Comparison of ENCODE assay signal across 1 cellular context in the genomic region with DNA sequence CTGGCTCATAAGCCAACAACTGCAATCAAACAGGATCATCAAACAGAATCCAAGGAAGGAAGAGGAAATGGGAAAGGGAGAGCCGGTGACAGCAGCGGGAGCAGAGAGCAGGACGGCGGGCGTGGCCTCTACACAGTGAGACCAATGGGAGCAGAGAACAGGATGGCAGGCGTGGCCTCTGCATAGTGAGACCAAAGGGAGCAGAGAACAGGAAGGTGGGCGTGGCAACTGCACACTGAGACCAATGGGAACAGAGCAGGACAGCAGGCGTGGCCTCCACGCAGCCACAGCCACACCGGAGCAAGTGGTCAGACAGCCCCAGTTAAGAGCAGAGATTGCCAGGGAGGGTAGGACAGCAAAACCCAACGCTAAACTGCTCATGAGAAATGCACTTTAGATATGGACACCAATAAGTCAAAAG.
TF ChIP-seq lines count a peak whose summit lies in the region.

No MANE protein-coding gene starts in this region.

TF ChIP-seq in HepG2, 621 proteins besides CTCF, POLR2A, EP300 and RAD21 (continued from another document):
- TF ChIP-seq, protein P1, sequence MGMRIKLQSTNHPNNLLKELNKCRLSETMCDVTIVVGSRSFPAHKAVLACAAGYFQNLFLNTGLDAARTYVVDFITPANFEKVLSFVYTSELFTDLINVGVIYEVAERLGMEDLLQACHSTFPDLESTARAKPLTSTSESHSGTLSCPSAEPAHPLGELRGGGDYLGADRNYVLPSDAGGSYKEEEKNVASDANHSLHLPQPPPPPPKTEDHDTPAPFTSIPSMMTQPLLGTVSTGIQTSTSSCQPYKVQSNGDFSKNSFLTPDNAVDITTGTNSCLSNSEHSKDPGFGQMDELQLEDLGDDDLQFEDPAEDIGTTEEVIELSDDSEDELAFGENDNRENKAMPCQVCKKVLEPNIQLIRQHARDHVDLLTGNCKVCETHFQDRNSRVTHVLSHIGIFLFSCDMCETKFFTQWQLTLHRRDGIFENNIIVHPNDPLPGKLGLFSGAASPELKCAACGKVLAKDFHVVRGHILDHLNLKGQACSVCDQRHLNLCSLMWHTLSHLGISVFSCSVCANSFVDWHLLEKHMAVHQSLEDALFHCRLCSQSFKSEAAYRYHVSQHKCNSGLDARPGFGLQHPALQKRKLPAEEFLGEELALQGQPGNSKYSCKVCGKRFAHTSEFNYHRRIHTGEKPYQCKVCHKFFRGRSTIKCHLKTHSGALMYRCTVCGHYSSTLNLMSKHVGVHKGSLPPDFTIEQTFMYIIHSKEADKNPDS (CRISPR knock-in tag; IDR thresholded peaks at IDR 0.05) = no peak
- 0 out of 2 replicates have a peak, but pooled peaks have one; percentile 40 for TF ChIP-seq RFX5 (IDR thresholded peaks at IDR 0.05; ENCODE audit: low read depth, low read length)
- TF ChIP-seq KLF6 (CRISPR knock-in tag; IDR thresholded peaks at IDR 0.05) = no peak
- TF ChIP-seq HOXA9 (CRISPR knock-in tag; IDR thresholded peaks at IDR 0.05; ENCODE audit: borderline replicate concordance) = no peak
- TF ChIP-seq SP2 (CRISPR knock-in tag; IDR thresholded peaks at IDR 0.05) = peak; percentile 67
- peak; percentile 32; the same call in 1 of the 2 replicates for TF ChIP-seq SALL1 (CRISPR knock-in tag; IDR thresholded peaks at IDR 0.05)
- no peak for TF ChIP-seq ZNF382 (CRISPR knock-in tag; IDR thresholded peaks at IDR 0.05; ENCODE audit: borderline replicate concordance)
- TF ChIP-seq, protein P2, sequence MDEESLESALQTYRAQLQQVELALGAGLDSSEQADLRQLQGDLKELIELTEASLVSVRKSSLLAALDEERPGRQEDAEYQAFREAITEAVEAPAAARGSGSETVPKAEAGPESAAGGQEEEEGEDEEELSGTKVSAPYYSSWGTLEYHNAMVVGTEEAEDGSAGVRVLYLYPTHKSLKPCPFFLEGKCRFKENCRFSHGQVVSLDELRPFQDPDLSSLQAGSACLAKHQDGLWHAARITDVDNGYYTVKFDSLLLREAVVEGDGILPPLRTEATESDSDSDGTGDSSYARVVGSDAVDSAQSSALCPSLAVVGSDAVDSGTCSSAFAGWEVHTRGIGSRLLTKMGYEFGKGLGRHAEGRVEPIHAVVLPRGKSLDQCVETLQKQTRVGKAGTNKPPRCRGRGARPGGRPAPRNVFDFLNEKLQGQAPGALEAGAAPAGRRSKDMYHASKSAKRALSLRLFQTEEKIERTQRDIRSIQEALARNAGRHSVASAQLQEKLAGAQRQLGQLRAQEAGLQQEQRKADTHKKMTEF (CRISPR knock-in tag; IDR thresholded peaks at IDR 0.05) = 0 out of 2 replicates have a peak, but pooled peaks have one; percentile 11
- no peak for TF ChIP-seq ZFP62 (CRISPR knock-in tag; IDR thresholded peaks at IDR 0.05)
- no peak for TF ChIP-seq BORCS8-MEF2B (CRISPR knock-in tag; IDR thresholded peaks at IDR 0.05)
- TF ChIP-seq, protein P3, sequence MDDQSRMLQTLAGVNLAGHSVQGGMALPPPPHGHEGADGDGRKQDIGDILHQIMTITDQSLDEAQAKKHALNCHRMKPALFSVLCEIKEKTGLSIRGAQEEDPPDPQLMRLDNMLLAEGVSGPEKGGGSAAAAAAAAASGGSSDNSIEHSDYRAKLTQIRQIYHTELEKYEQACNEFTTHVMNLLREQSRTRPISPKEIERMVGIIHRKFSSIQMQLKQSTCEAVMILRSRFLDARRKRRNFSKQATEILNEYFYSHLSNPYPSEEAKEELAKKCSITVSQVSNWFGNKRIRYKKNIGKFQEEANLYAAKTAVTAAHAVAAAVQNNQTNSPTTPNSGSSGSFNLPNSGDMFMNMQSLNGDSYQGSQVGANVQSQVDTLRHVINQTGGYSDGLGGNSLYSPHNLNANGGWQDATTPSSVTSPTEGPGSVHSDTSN (CRISPR knock-in tag; IDR thresholded peaks at IDR 0.05; ENCODE audit: borderline replicate concordance) = no peak
- no peak for TF ChIP-seq ZNF619 (CRISPR knock-in tag; IDR thresholded peaks at IDR 0.05)
- TF ChIP-seq, protein P4, sequence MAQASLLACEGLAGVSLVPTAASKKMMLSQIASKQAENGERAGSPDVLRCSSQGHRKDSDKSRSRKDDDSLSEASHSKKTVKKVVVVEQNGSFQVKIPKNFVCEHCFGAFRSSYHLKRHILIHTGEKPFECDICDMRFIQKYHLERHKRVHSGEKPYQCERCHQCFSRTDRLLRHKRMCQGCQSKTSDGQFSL (CRISPR knock-in tag; IDR thresholded peaks at IDR 0.05) = no peak
- peak; percentile 80 for TF ChIP-seq NFYC (CRISPR knock-in tag; IDR thresholded peaks at IDR 0.05)
- TF ChIP-seq GPN1 (CRISPR knock-in tag; IDR thresholded peaks at IDR 0.05; ENCODE audit: borderline replicate concordance) = no peak
- TF ChIP-seq SCMH1 (CRISPR knock-in tag; IDR thresholded peaks at IDR 0.05; ENCODE audit: borderline replicate concordance) = no peak
- TF ChIP-seq ZNF605 (CRISPR knock-in tag; IDR thresholded peaks at IDR 0.05) = 0 out of 2 replicates have a peak, but pooled peaks have one; percentile 32
- TF ChIP-seq ZNF3 (CRISPR knock-in tag; IDR thresholded peaks at IDR 0.05) = no peak
- TF ChIP-seq ATF7 (IDR thresholded peaks at IDR 0.05) = no peak
- TF ChIP-seq ATF7 (CRISPR knock-in tag; IDR thresholded peaks at IDR 0.05) = no peak
- TF ChIP-seq JARID2 (CRISPR knock-in tag; IDR thresholded peaks at IDR 0.05; ENCODE audit: insufficient replicate concordance) = no peak
- TF ChIP-seq MXI1 (IDR thresholded peaks at IDR 0.05; ENCODE audit: borderline replicate concordance, low read depth, low read length) = peak; percentile 79; the same call in 1 of the 3 replicates
- TF ChIP-seq KDM4B (CRISPR knock-in tag; IDR thresholded peaks at IDR 0.05) = no peak
- TF ChIP-seq NCOA2 (CRISPR knock-in tag; IDR thresholded peaks at IDR 0.05) = no peak
- peak; percentile 60; the same call in 1 of the 2 replicates for TF ChIP-seq CREB1 (IDR thresholded peaks at IDR 0.05)
- TF ChIP-seq CREB1 (CRISPR knock-in tag; IDR thresholded peaks at IDR 0.05) = no peak
- TF ChIP-seq REPIN1 (CRISPR knock-in tag; IDR thresholded peaks at IDR 0.05; ENCODE audit: borderline replicate concordance, low read depth) = peak; percentile 19; the same call in 1 of the 2 replicates
- TF ChIP-seq, protein P5, sequence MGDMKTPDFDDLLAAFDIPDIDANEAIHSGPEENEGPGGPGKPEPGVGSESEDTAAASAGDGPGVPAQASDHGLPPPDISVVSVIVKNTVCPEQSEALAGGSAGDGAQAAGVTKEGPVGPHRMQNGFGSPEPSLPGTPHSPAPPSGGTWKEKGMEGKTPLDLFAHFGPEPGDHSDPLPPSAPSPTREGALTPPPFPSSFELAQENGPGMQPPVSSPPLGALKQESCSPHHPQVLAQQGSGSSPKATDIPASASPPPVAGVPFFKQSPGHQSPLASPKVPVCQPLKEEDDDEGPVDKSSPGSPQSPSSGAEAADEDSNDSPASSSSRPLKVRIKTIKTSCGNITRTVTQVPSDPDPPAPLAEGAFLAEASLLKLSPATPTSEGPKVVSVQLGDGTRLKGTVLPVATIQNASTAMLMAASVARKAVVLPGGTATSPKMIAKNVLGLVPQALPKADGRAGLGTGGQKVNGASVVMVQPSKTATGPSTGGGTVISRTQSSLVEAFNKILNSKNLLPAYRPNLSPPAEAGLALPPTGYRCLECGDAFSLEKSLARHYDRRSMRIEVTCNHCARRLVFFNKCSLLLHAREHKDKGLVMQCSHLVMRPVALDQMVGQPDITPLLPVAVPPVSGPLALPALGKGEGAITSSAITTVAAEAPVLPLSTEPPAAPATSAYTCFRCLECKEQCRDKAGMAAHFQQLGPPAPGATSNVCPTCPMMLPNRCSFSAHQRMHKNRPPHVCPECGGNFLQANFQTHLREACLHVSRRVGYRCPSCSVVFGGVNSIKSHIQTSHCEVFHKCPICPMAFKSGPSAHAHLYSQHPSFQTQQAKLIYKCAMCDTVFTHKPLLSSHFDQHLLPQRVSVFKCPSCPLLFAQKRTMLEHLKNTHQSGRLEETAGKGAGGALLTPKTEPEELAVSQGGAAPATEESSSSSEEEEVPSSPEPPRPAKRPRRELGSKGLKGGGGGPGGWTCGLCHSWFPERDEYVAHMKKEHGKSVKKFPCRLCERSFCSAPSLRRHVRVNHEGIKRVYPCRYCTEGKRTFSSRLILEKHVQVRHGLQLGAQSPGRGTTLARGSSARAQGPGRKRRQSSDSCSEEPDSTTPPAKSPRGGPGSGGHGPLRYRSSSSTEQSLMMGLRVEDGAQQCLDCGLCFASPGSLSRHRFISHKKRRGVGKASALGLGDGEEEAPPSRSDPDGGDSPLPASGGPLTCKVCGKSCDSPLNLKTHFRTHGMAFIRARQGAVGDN (CRISPR knock-in tag; IDR thresholded peaks at IDR 0.05) = peak; percentile 50
- no peak for TF ChIP-seq PPARG (CRISPR knock-in tag; conservative IDR thresholded peaks at IDR 0.05)
- TF ChIP-seq, protein P6, sequence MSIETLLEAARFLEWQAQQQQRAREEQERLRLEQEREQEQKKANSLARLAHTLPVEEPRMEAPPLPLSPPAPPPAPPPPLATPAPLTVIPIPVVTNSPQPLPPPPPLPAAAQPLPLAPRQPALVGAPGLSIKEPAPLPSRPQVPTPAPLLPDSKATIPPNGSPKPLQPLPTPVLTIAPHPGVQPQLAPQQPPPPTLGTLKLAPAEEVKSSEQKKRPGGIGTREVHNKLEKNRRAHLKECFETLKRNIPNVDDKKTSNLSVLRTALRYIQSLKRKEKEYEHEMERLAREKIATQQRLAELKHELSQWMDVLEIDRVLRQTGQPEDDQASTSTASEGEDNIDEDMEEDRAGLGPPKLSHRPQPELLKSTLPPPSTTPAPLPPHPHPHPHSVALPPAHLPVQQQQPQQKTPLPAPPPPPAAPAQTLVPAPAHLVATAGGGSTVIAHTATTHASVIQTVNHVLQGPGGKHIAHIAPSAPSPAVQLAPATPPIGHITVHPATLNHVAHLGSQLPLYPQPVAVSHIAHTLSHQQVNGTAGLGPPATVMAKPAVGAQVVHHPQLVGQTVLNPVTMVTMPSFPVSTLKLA (IDR thresholded peaks at IDR 0.05) = peak; percentile 30; the same call in 1 of the 2 replicates
- peak; percentile 21; the same call in 1 of the 2 replicates for TF ChIP-seq KAT8 (CRISPR knock-in tag; IDR thresholded peaks at IDR 0.05)
- TF ChIP-seq FOXA3 (CRISPR knock-in tag; IDR thresholded peaks at IDR 0.05) = no peak
- TF ChIP-seq TOE1 (CRISPR knock-in tag; IDR thresholded peaks at IDR 0.05) = no peak
- no peak for TF ChIP-seq SP1 (IDR thresholded peaks at IDR 0.05)
- peak; percentile 94 for TF ChIP-seq SP1 (CRISPR knock-in tag; IDR thresholded peaks at IDR 0.05)
- TF ChIP-seq SP5 (CRISPR knock-in tag; IDR thresholded peaks at IDR 0.05; ENCODE audit: borderline replicate concordance, low read depth) = peak; percentile 38; the same call in 1 of the 2 replicates
- no peak for TF ChIP-seq ARNT (IDR thresholded peaks at IDR 0.05)
- TF ChIP-seq ELF1 (CRISPR knock-in tag; IDR thresholded peaks at IDR 0.05) = peak; percentile 29; the same call in 1 of the 2 replicates
- TF ChIP-seq, protein P7, sequence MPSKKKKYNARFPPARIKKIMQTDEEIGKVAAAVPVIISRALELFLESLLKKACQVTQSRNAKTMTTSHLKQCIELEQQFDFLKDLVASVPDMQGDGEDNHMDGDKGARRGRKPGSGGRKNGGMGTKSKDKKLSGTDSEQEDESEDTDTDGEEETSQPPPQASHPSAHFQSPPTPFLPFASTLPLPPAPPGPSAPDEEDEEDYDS (CRISPR knock-in tag; IDR thresholded peaks at IDR 0.05) = peak; percentile 71
- TF ChIP-seq ZNF263 (CRISPR knock-in tag; IDR thresholded peaks at IDR 0.05) = no peak
- TF ChIP-seq ZNF180 (CRISPR knock-in tag; IDR thresholded peaks at IDR 0.05; ENCODE audit: borderline replicate concordance, low read depth) = no peak
- no peak for TF ChIP-seq CREM (IDR thresholded peaks at IDR 0.05)
- TF ChIP-seq CREM (CRISPR knock-in tag; IDR thresholded peaks at IDR 0.05) = no peak
- TF ChIP-seq ZNF589 (CRISPR knock-in tag; conservative IDR thresholded peaks at IDR 0.05) = no peak
- peak; percentile 62 for TF ChIP-seq SAP130 (CRISPR knock-in tag; IDR thresholded peaks at IDR 0.05; ENCODE audit: low read depth)
- TF ChIP-seq, protein P8, sequence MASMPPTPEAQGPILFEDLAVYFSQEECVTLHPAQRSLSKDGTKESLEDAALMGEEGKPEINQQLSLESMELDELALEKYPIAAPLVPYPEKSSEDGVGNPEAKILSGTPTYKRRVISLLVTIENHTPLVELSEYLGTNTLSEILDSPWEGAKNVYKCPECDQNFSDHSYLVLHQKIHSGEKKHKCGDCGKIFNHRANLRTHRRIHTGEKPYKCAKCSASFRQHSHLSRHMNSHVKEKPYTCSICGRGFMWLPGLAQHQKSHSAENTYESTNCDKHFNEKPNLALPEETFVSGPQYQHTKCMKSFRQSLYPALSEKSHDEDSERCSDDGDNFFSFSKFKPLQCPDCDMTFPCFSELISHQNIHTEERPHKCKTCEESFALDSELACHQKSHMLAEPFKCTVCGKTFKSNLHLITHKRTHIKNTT (CRISPR knock-in tag; IDR thresholded peaks at IDR 0.05) = no peak
- TF ChIP-seq SRSF9 (IDR thresholded peaks at IDR 0.05; ENCODE audit: borderline replicate concordance, insufficient read depth, low read depth, low read length, poor library complexity, severe bottlenecking) = no peak
